28 cellular contexts compared by ENCODE assay signal in genomic region chr2:98773907-98774306, GRCh38. TPM values are rescaled to one million over a fixed set of nuclear protein-coding genes. Genes with fewer than 3 reads are reported as not detected.
A peak's percentile ranks its signal among the peaks of the same experiment; 100 is the strongest.
DNase-seq lines count a peak whose midpoint lies in the region; ATAC-seq and TF ChIP-seq lines count a peak whose summit lies in the region.
"Had no signal": no experiment of that assay in that cellular context is flagged by ENCODE, and none has a peak within 500 bp of the region (broad histone marks: within the 10 kb centered on the region; RNA-seq: fewer than 3 reads in every experiment).

No MANE protein-coding gene starts in this region.

- H3K79me2 ChIP-seq in DND-41 (ENCODE audit: insufficient read depth, low read length): peaks cover 7% of the 10 kb centered on the region; the same call in 1 of the 2 replicates

- no peaks in the 10 kb centered on the region for H3K27me3 ChIP-seq in DND-41 (ENCODE audit: insufficient read depth, low read length, poor library complexity)
- no peaks in the 10 kb centered on the region for H3K27me3 ChIP-seq in naive thymus-derived CD4-positive, alpha-beta T cell (ENCODE audit: control insufficient read depth in 2 of 2, insufficient read depth in 2 of 2, low read length in 2 of 2)
- H3K27me3 ChIP-seq: colonic mucosa, esophagus squamous epithelium, left lung, Peyer's patch, stomach, tibial artery had no signal

- no peak overlapping the region for H3K4me3 Mint-ChIP-seq in activated CD4-positive, alpha-beta T cell treated with anti-CD3 and anti-CD28 coated beads for 36 hours
- H3K4me3 Mint-ChIP-seq in activated naive CD8-positive, alpha-beta T cell treated with anti-CD3 and anti-CD28 coated beads, Interleukin-2, amount 10 ng/mL, durations not matched to agents 7 days and 5 days: peak overlapping the region; percentile 4
- peak overlapping the region in 9 of 10 donors; percentile 1 to 99 (median 85) for H3K4me3 Mint-ChIP-seq in naive thymus-derived CD4-positive, alpha-beta T cell
- H3K4me3 Mint-ChIP-seq: activated CD8-positive, alpha-beta memory T cell treated with anti-CD3 and anti-CD28 coated beads, Interleukin-2, amount 10 ng/mL, durations not matched to agents 7 days and 5 days; activated naive CD4-positive, alpha-beta T cell treated with anti-CD3 and anti-CD28 coated beads for 36 hours had no signal

- H2AFZ ChIP-seq in DND-41 (ENCODE audit: low read depth, low read length): peak overlapping the region; percentile 15; the same call in 1 of the 2 replicates

- no peaks in the 10 kb centered on the region for H3K36me3 ChIP-seq in DND-41 (ENCODE audit: insufficient read depth, low read length)
- H3K36me3 ChIP-seq in naive thymus-derived CD4-positive, alpha-beta T cell (ENCODE audit: control insufficient read depth in 2 of 3, insufficient read depth in 3 of 3, low read length in 3 of 3): no peaks in the 10 kb centered on the region
- H3K36me3 ChIP-seq: colonic mucosa, esophagus squamous epithelium, left lung, Peyer's patch, stomach, tibial artery had no signal

- H3K9ac ChIP-seq in DND-41 (ENCODE audit: low read depth, low read length): peak overlapping the region; percentile 66; the same call in 1 of the 2 replicates

- H3K36me3 Mint-ChIP-seq in activated CD4-positive, alpha-beta T cell treated with anti-CD3 and anti-CD28 coated beads for 36 hours (ENCODE audit: low read depth): no peaks in the 10 kb centered on the region
- peaks cover 3% of the 10 kb centered on the region for H3K36me3 Mint-ChIP-seq in activated naive CD8-positive, alpha-beta T cell treated with anti-CD3 and anti-CD28 coated beads, Interleukin-2, amount 10 ng/mL, durations not matched to agents 7 days and 5 days
- peaks cover 0 to 9% (median 0%) of the 10 kb centered on the region in 5 donors for H3K36me3 Mint-ChIP-seq in naive thymus-derived CD4-positive, alpha-beta T cell
- H3K36me3 Mint-ChIP-seq: activated CD8-positive, alpha-beta memory T cell treated with anti-CD3 and anti-CD28 coated beads, Interleukin-2, amount 10 ng/mL, durations not matched to agents 7 days and 5 days had no signal

- H3K9me3 ChIP-seq in DND-41 (ENCODE audit: insufficient read depth, low read length, severe bottlenecking): no peaks in the 10 kb centered on the region
- no peaks in the 10 kb centered on the region for H3K9me3 ChIP-seq in naive thymus-derived CD4-positive, alpha-beta T cell (ENCODE audit: control insufficient read depth in 2 of 3, low read length in 3 of 3)
- H3K9me3 ChIP-seq: colonic mucosa, esophagus squamous epithelium, left lung, Peyer's patch, stomach, tibial artery had no signal

- no peaks in the 10 kb centered on the region for H3K9me3 Mint-ChIP-seq in activated CD4-positive, alpha-beta T cell treated with anti-CD3 and anti-CD28 coated beads for 36 hours (ENCODE audit: low read depth)
- H3K9me3 Mint-ChIP-seq in activated naive CD8-positive, alpha-beta T cell treated with anti-CD3 and anti-CD28 coated beads, Interleukin-2, amount 10 ng/mL, durations not matched to agents 7 days and 5 days: peaks cover 2% of the 10 kb centered on the region
- peaks cover 0 to 2% (median 0%) of the 10 kb centered on the region in 11 donors for H3K9me3 Mint-ChIP-seq in naive thymus-derived CD4-positive, alpha-beta T cell
- H3K9me3 Mint-ChIP-seq: activated naive CD4-positive, alpha-beta T cell treated with anti-CD3 and anti-CD28 coated beads for 36 hours had no signal

- no peak overlapping the region for H3K4me2 ChIP-seq in DND-41 (ENCODE audit: insufficient read depth, low read length)

- H3K4me1 Mint-ChIP-seq in activated CD4-positive, alpha-beta T cell treated with anti-CD3 and anti-CD28 coated beads for 36 hours: peaks cover 52% of the 10 kb centered on the region
- peaks cover 46% of the 10 kb centered on the region for H3K4me1 Mint-ChIP-seq in activated naive CD8-positive, alpha-beta T cell treated with anti-CD3 and anti-CD28 coated beads, Interleukin-2, amount 10 ng/mL, durations not matched to agents 7 days and 5 days
- H3K4me1 Mint-ChIP-seq in naive thymus-derived CD4-positive, alpha-beta T cell: peaks cover 41 to 81% (median 68%) of the 10 kb centered on the region in 7 donors

- no peak for TF ChIP-seq CTCF in DND-41 (IDR thresholded peaks at IDR 0.05; ENCODE audit: borderline replicate concordance, extremely low read depth, low read length, poor library complexity, severe bottlenecking)

- no peak for ATAC-seq in activated CD4-positive, alpha-beta T cell treated with anti-CD3 and anti-CD28 coated beads for 36 hours
- ATAC-seq in DND-41 (ENCODE audit: insufficient read depth, low read depth): no peak
- ATAC-seq in activated naive CD8-positive, alpha-beta T cell treated with anti-CD3 and anti-CD28 coated beads, Interleukin-2, amount 10 ng/mL, durations not matched to agents 7 days and 5 days (ENCODE audit: low read depth): no peak
- no peak for ATAC-seq in naive thymus-derived CD4-positive, alpha-beta T cell
- ATAC-seq: activated CD8-positive, alpha-beta memory T cell treated with anti-CD3 and anti-CD28 coated beads, Interleukin-2, amount 10 ng/mL, durations not matched to agents 7 days and 5 days; left lung had no signal

- POLR2A ChIA-PET in activated CD4-positive, alpha-beta T cell treated with anti-CD3 and anti-CD28 coated beads for 36 hours (lab: Charles Lee): interaction anchor here (0.6 kb wide), 1 partner anchor 81 kb away, joined by 3 read pairs; no protein-coding TSS in a partner anchor
- POLR2A ChIA-PET in activated naive CD8-positive, alpha-beta T cell treated with anti-CD3 and anti-CD28 coated beads, Interleukin-2, amount 10 ng/mL, durations not matched to agents 7 days and 5 days (lab: Charles Lee): interaction anchor here (1.5 kb wide), 1 partner anchor 44 kb away, joined by 3 read pairs; no protein-coding TSS in a partner anchor
- POLR2A ChIA-PET in naive thymus-derived CD4-positive, alpha-beta T cell (lab: Charles Lee): interaction anchor here (0.8 to 17.5 kb wide), 8 partner anchors 16 to 115 kb away, joined by 3 to 604 read pairs (median 13); partner anchors contain the start of gene MGAT4A

- intact Hi-C loops in activated CD4-positive, alpha-beta T cell treated with anti-CD3 and anti-CD28 coated beads for 36 hours (cut with DNase I, micrococcal nuclease): loop anchor here (2.0 to 5.0 kb wide), 3 partner anchors 48 to 125 kb away; no protein-coding TSS in a partner anchor
- intact Hi-C loops in naive thymus-derived CD4-positive, alpha-beta T cell (cut with micrococcal nuclease): loop anchor here (2.0 to 5.0 kb wide), 4 partner anchors 33 to 407 kb away; partner anchors contain the start of genes MITD1 (in 1 of the 2) and MRPL30 (in 1 of the 2)

- no peak for DNase-seq in activated CD4-positive, alpha-beta T cell treated with anti-CD3 and anti-CD28 coated beads for 36 hours
- no peak for DNase-seq in activated CD4-positive, alpha-beta T cell treated with anti-CD3 and anti-CD28 coated beads for 4 hours
- DNase-seq in DND-41 (no peak), middle frontal gyrus (ENCODE audit: extremely low spot score, low spot score) (no peak), dedifferentiated amniotic fluid mesenchymal stem cell (ENCODE audit: extremely low spot score) (no peak), NOMO-1 (lab: John Stamatoyannopoulos, UW; ENCODE audit: unreplicated experiment in 2 of 2) (no peak)
- DNase-seq in activated naive CD8-positive, alpha-beta T cell treated with anti-CD3 and anti-CD28 coated beads, Interleukin-2, amount 10 ng/mL, durations not matched to agents 7 days and 5 days: no peak
- no peak for DNase-seq in naive thymus-derived CD4-positive, alpha-beta T cell
- DNase-seq: activated CD4-positive, alpha-beta T cell treated with anti-CD3 and anti-CD28 coated beads for 1 hour; activated CD8-positive, alpha-beta memory T cell treated with anti-CD3 and anti-CD28 coated beads, Interleukin-2, amount 10 ng/mL, durations not matched to agents 7 days and 5 days; activated naive CD4-positive, alpha-beta T cell treated with anti-CD3 and anti-CD28 coated beads for 36 hours; aorta; colonic mucosa; DMS53; esophagus squamous epithelium; HCEC 1CT; left lung; mesendoderm; NCI-H1092; NCI-H1694 treated with DMSO at 0.1 percent for 48 hours; NCI-H524 treated with DMSO at 0.1 percent for 48 hours; occipital lobe; Peyer's patch; stimulated activated CD8-positive, alpha-beta memory T cell treated with anti-CD3 and anti-CD28 coated beads, Interleukin-4, amount 100 ng/mL, for 48 hours; stomach; SW 1271; tibial artery had no signal

- peak overlapping the region; percentile 74 for H3K27ac Mint-ChIP-seq in activated CD4-positive, alpha-beta T cell treated with anti-CD3 and anti-CD28 coated beads for 36 hours
- H3K27ac Mint-ChIP-seq in activated naive CD8-positive, alpha-beta T cell treated with anti-CD3 and anti-CD28 coated beads, Interleukin-2, amount 10 ng/mL, durations not matched to agents 7 days and 5 days: peak overlapping the region; percentile 100
- H3K27ac Mint-ChIP-seq in naive thymus-derived CD4-positive, alpha-beta T cell: peak overlapping the region; percentile 95 to 99 (median 98)

- CTCF ChIA-PET in activated CD4-positive, alpha-beta T cell treated with anti-CD3 and anti-CD28 coated beads for 36 hours (lab: Charles Lee): interaction anchor here (0.6 to 1.4 kb wide), 7 partner anchors 10 to 139 kb away, joined by 3 to 5 read pairs (median 4); no protein-coding TSS in a partner anchor
- CTCF ChIA-PET in naive thymus-derived CD4-positive, alpha-beta T cell (lab: Charles Lee): interaction anchor here (0.9 to 1.1 kb wide), 2 partner anchors 42 to 124 kb away, joined by 4 to 6 read pairs; no protein-coding TSS in a partner anchor

- peak overlapping the region; percentile 92 for H3K27ac ChIP-seq in DND-41 (ENCODE audit: low read length)
- peak overlapping the region; percentile 84 for H3K27ac ChIP-seq in naive thymus-derived CD4-positive, alpha-beta T cell (ENCODE audit: low read depth, low read length)
- H3K27ac ChIP-seq: colonic mucosa, left lung, Peyer's patch, tibial artery had no signal

- H4K20me1 ChIP-seq in DND-41 (ENCODE audit: insufficient read depth, low read length): no peaks in the 10 kb centered on the region

- H3K4me3 ChIP-seq in DND-41 (ENCODE audit: low read depth in 1 of 2, low read length in 2 of 2): no peak overlapping the region
- H3K4me3 ChIP-seq in naive thymus-derived CD4-positive, alpha-beta T cell (ENCODE audit: low read length): no peak overlapping the region
- H3K4me3 ChIP-seq: colonic mucosa, esophagus squamous epithelium, left lung, Peyer's patch, skin epidermis, stomach, tibial artery had no signal

- no peaks in the 10 kb centered on the region for H3K27me3 Mint-ChIP-seq in activated CD4-positive, alpha-beta T cell treated with anti-CD3 and anti-CD28 coated beads for 36 hours
- no peaks in the 10 kb centered on the region for H3K27me3 Mint-ChIP-seq in activated naive CD8-positive, alpha-beta T cell treated with anti-CD3 and anti-CD28 coated beads, Interleukin-2, amount 10 ng/mL, durations not matched to agents 7 days and 5 days
- no peaks in the 10 kb centered on the region for H3K27me3 Mint-ChIP-seq in naive thymus-derived CD4-positive, alpha-beta T cell
- H3K27me3 Mint-ChIP-seq: activated CD8-positive, alpha-beta memory T cell treated with anti-CD3 and anti-CD28 coated beads, Interleukin-2, amount 10 ng/mL, durations not matched to agents 7 days and 5 days had no signal

- peaks cover 49% of the 10 kb centered on the region for H3K4me1 ChIP-seq in DND-41 (ENCODE audit: insufficient read depth, low read length)
- H3K4me1 ChIP-seq in naive thymus-derived CD4-positive, alpha-beta T cell (ENCODE audit: control insufficient read depth in 2 of 2, insufficient read depth in 2 of 2, low read length in 2 of 2): peaks cover 41 to 48% of the 10 kb centered on the region in 2 donors
- H3K4me1 ChIP-seq: colonic mucosa had no signal

RNA-seq across cellular contexts. Expression of gene MGAT4A, which starts 43.0 kb away (rescaled TPM):
- 10 to 100 TPM; 49.4 to 67.5 TPM for total RNA-seq in activated CD4-positive, alpha-beta T cell treated with anti-CD3 and anti-CD28 coated beads for 36 hours
- total RNA-seq in activated naive CD8-positive, alpha-beta T cell treated with anti-CD3 and anti-CD28 coated beads, Interleukin-2, amount 10 ng/mL, durations not matched to agents 7 days and 5 days: 100 to 1,000 TPM; 124 to 152 TPM
- 100 to 1,000 TPM; 125 to 308 (median 240) TPM for total RNA-seq in naive thymus-derived CD4-positive, alpha-beta T cell
- polyA plus RNA-seq in naive thymus-derived CD4-positive, alpha-beta T cell: 100 to 1,000 TPM; 262 to 349 TPM
